24 cellular contexts compared by ENCODE assay signal in genomic region chr10:127935115-127935561, GRCh38. TPM values are rescaled to one million over a fixed set of nuclear protein-coding genes. Genes with fewer than 3 reads are reported as not detected.
DNase-seq lines count a peak whose midpoint lies in the region; ATAC-seq and TF ChIP-seq lines count a peak whose summit lies in the region.
"Had no signal": no experiment of that assay in that cellular context is flagged by ENCODE, and none has a peak within 500 bp of the region (broad histone marks: within the 10 kb centered on the region; RNA-seq: fewer than 3 reads in every experiment).

No MANE protein-coding gene starts in this region.

- H3K27me3 Mint-ChIP-seq in natural killer cell treated with Interleukin-12 subunit alpha and Interleukin-12 subunit beta and Interleukin-15 and Interleukin-18, amount 100 ng/mL, for 72 hours = peaks cover 7 to 9% of the 10 kb centered on the region in 2 donors
- peaks cover 12 to 22% of the 10 kb centered on the region in 2 donors for H3K27me3 Mint-ChIP-seq in natural killer cell (ENCODE audit: low read depth in 2 of 2)

- H3K27ac Mint-ChIP-seq in natural killer cell treated with Interleukin-12 subunit alpha and Interleukin-12 subunit beta and Interleukin-15 and Interleukin-18, amount 100 ng/mL, for 72 hours = no peak overlapping the region
- H3K27ac Mint-ChIP-seq in natural killer cell = no peak overlapping the region
- H3K27ac Mint-ChIP-seq: activated CD8-positive, alpha-beta T cell treated with anti-CD3 and anti-CD28 coated beads, Interleukin-2, amount 10 ng/mL, durations not matched to agents 7 days and 5 days; activated naive CD8-positive, alpha-beta T cell treated with anti-CD3 and anti-CD28 coated beads, Interleukin-2, amount 10 ng/mL, durations not matched to agents 7 days and 5 days; H9 had no signal

- TF ChIP-seq CTCF in natural killer cell (IDR thresholded peaks at IDR 0.05) (no peak), dorsolateral prefrontal cortex (IDR thresholded peaks at IDR 0.05 in 54 of 56, conservative IDR thresholded peaks at IDR 0.05 in 2 of 56; ENCODE audit: low read depth in 1 of 56, partially characterized antibody in 56 of 56) (no peak), spleen (IDR thresholded peaks at IDR 0.05 in 8 of 11, conservative IDR thresholded peaks at IDR 0.05 in 3 of 11) (no peak)

- intact Hi-C loops in natural killer cell (cut with micrococcal nuclease) = no loop called here
- intact Hi-C loops in dorsolateral prefrontal cortex (cut with DNase I) = no loop called here
- intact Hi-C loops in spleen (cut with DNase I; ENCODE audit: low total_unique reads) = no loop called here

- peaks cover 0 to 6% of the 10 kb centered on the region in 2 donors for H3K4me1 Mint-ChIP-seq in natural killer cell treated with Interleukin-12 subunit alpha and Interleukin-12 subunit beta and Interleukin-15 and Interleukin-18, amount 100 ng/mL, for 72 hours (ENCODE audit: low read depth in 2 of 2)
- no peaks in the 10 kb centered on the region for H3K4me1 Mint-ChIP-seq in natural killer cell
- H3K4me1 Mint-ChIP-seq: activated naive CD8-positive, alpha-beta T cell treated with anti-CD3 and anti-CD28 coated beads, Interleukin-2, amount 10 ng/mL, durations not matched to agents 7 days and 5 days; CD4-positive, alpha-beta memory T cell had no signal

- no peaks in the 10 kb centered on the region for H3K4me1 ChIP-seq in muscle layer of duodenum (ENCODE audit: control insufficient read depth in 1 of 2, insufficient read depth in 2 of 2, low read length in 2 of 2)
- H3K4me1 ChIP-seq in spleen = peaks cover 0 to 4% (median 0%) of the 10 kb centered on the region in 6 donors

- H3K4me3 Mint-ChIP-seq in natural killer cell treated with Interleukin-12 subunit alpha and Interleukin-12 subunit beta and Interleukin-15 and Interleukin-18, amount 100 ng/mL, for 72 hours = no peak overlapping the region
- no peak overlapping the region for H3K4me3 Mint-ChIP-seq in natural killer cell
- H3K4me3 Mint-ChIP-seq: activated CD8-positive, alpha-beta T cell treated with anti-CD3 and anti-CD28 coated beads, Interleukin-2, amount 10 ng/mL, durations not matched to agents 7 days and 5 days; activated naive CD8-positive, alpha-beta T cell treated with anti-CD3 and anti-CD28 coated beads, Interleukin-2, amount 10 ng/mL, durations not matched to agents 7 days and 5 days; CD4-positive, alpha-beta memory T cell; H9 had no signal

- H3K27ac ChIP-seq in dorsolateral prefrontal cortex (peak overlapping the region in 47 of 59 donors; percentile 12 to 87 (median 53)), muscle layer of duodenum (ENCODE audit: low read length) (peak overlapping the region; percentile 2), spleen (no peak overlapping the region)

- no peaks in the 10 kb centered on the region for H3K9me3 Mint-ChIP-seq in natural killer cell treated with Interleukin-12 subunit alpha and Interleukin-12 subunit beta and Interleukin-15 and Interleukin-18, amount 100 ng/mL, for 72 hours
- H3K9me3 Mint-ChIP-seq in natural killer cell = no peaks in the 10 kb centered on the region
- H3K9me3 Mint-ChIP-seq: activated naive CD8-positive, alpha-beta T cell treated with anti-CD3 and anti-CD28 coated beads, Interleukin-2, amount 10 ng/mL, durations not matched to agents 7 days and 5 days; H9 had no signal

- no peak for TF ChIP-seq POLR2A in spleen (IDR thresholded peaks at IDR 0.05)

- WGBS in spleen, 5 donors = 60 to 89% (median 76%) methylated on average over 13 of the region's 13 CpGs

- H3K9me3 ChIP-seq in muscle layer of duodenum (ENCODE audit: control insufficient read depth in 1 of 2, low read length in 2 of 2) (peaks cover 0 to 8% of the 10 kb centered on the region in 2 donors), spleen (peaks cover 0 to 6% (median 0%) of the 10 kb centered on the region in 8 donors)
- H3K9me3 ChIP-seq: mucosa of descending colon had no signal

- ATAC-seq in natural killer cell treated with Interleukin-12 subunit alpha and Interleukin-12 subunit beta and Interleukin-15 and Interleukin-18, amount 100 ng/mL, for 72 hours = no peak
- ATAC-seq in natural killer cell = no peak
- no peak for ATAC-seq in activated CD4-positive, CD25-positive, alpha-beta regulatory T cell treated with anti-CD3 and anti-CD28 coated beads, Interleukin-2, amount 50 U/mL, for 24 hours
- ATAC-seq: activated CD8-positive, alpha-beta T cell treated with anti-CD3 and anti-CD28 coated beads, Interleukin-2, amount 10 ng/mL, durations not matched to agents 7 days and 5 days; K562; left colon; mucosa of descending colon had no signal

- peak; percentile 6 for DNase-seq in natural killer cell treated with Interleukin-12 subunit alpha and Interleukin-12 subunit beta and Interleukin-15 and Interleukin-18, amount 100 ng/mL, for 72 hours (ENCODE audit: low spot score)
- no peak for DNase-seq in natural killer cell
- peak in 6 of 10 donors; percentile 35 to 80 (median 46) for DNase-seq in dorsolateral prefrontal cortex
- no peak for DNase-seq in spleen
- DNase-seq in putamen (ENCODE audit: low spot score) = no peak
- DNase-seq in kidney glomerular epithelial cell (lab: John Stamatoyannopoulos, UW) = no peak
- DNase-seq: activated CD8-positive, alpha-beta T cell treated with anti-CD3 and anti-CD28 coated beads, Interleukin-2, amount 10 ng/mL, durations not matched to agents 7 days and 5 days; activated naive CD8-positive, alpha-beta T cell treated with anti-CD3 and anti-CD28 coated beads, Interleukin-2, amount 10 ng/mL, durations not matched to agents 7 days and 5 days; CD4-positive, alpha-beta memory T cell; DND-41; H9; left colon; mucosa of descending colon; NCI-H1092; NCI-H2171; stimulated activated CD4-positive, alpha-beta T cell treated with anti-CD3 and anti-CD28 coated beads, Interleukin-12 subunit alpha, Interleukin-12 subunit beta, amount 100 ng/mL, for 4 hours; stimulated activated naive CD4-positive, alpha-beta T cell; T-helper 1 cell had no signal

- H3K27me3 ChIP-seq in dorsolateral prefrontal cortex = no peaks in the 10 kb centered on the region
- no peaks in the 10 kb centered on the region for H3K27me3 ChIP-seq in muscle layer of duodenum (ENCODE audit: low read depth, low read length)
- H3K27me3 ChIP-seq in spleen (replicated peaks in 1 of 7) = peaks cover 0 to 4% (median 0%) of the 10 kb centered on the region in 7 donors

- H3K4me3 ChIP-seq in dorsolateral prefrontal cortex = peak overlapping the region in 35 of 59 donors; percentile 1 to 59 (median 29)
- no peak overlapping the region for H3K4me3 ChIP-seq in muscle layer of duodenum (ENCODE audit: low read depth in 1 of 2, low read length in 2 of 2)
- no peak overlapping the region for H3K4me3 ChIP-seq in spleen
- H3K4me3 ChIP-seq: K562, mucosa of descending colon had no signal

- H3K36me3 Mint-ChIP-seq in natural killer cell treated with Interleukin-12 subunit alpha and Interleukin-12 subunit beta and Interleukin-15 and Interleukin-18, amount 100 ng/mL, for 72 hours = no peaks in the 10 kb centered on the region
- H3K36me3 Mint-ChIP-seq in natural killer cell = no peaks in the 10 kb centered on the region
- H3K36me3 Mint-ChIP-seq: activated naive CD8-positive, alpha-beta T cell treated with anti-CD3 and anti-CD28 coated beads, Interleukin-2, amount 10 ng/mL, durations not matched to agents 7 days and 5 days; CD4-positive, alpha-beta memory T cell had no signal

- H3K36me3 ChIP-seq in muscle layer of duodenum (ENCODE audit: control insufficient read depth in 1 of 2, insufficient read depth in 2 of 2, low read length in 2 of 2) (no peaks in the 10 kb centered on the region), spleen (peaks cover 0 to 18% (median 0%) of the 10 kb centered on the region in 6 donors)

RNA-seq across cellular contexts. Expression of gene PTPRE, which starts 28.2 kb away (rescaled TPM):
- total RNA-seq in natural killer cell treated with Interleukin-12 subunit alpha and Interleukin-12 subunit beta and Interleukin-15 and Interleukin-18, amount 100 ng/mL, for 72 hours = 100 to 1,000 TPM in 1 of 2 donors, 10 to 100 TPM in 1; 65.1 to 147 TPM
- total RNA-seq in natural killer cell (100 to 1,000 TPM; 274 to 280 (median 275) TPM), dorsolateral prefrontal cortex (10 to 100 TPM; 26.2 to 55.9 (median 39.1) TPM), spleen (100 to 1,000 TPM in 2 of 7 donors, 10 to 100 TPM in 5; 63.7 to 133 (median 82.9) TPM)
- polyA plus RNA-seq in spleen = 10 to 100 TPM in 1 of 3 donors, 1 to 10 TPM in 2; 6.2 to 10.9 (median 8.4) TPM

RNA-seq across cellular contexts. Expression of gene CLRN3, which starts 42.4 kb away (rescaled TPM):
- total RNA-seq in natural killer cell treated with Interleukin-12 subunit alpha and Interleukin-12 subunit beta and Interleukin-15 and Interleukin-18, amount 100 ng/mL, for 72 hours = not detected
- not detected for total RNA-seq in natural killer cell
- 1 to 10 TPM in 6 of 120 experiments, under 1 TPM in 42, not detected in 72; 0.25 to 1.7 (median 0.59) TPM for total RNA-seq in dorsolateral prefrontal cortex
- total RNA-seq in spleen = under 1 TPM in 1 of 7 donors, not detected in 6; 0.43 TPM
- under 1 TPM in 1 of 3 donors, not detected in 2; 0.22 TPM for polyA plus RNA-seq in spleen
- total RNA-seq: activated CD8-positive, alpha-beta T cell treated with anti-CD3 and anti-CD28 coated beads, Interleukin-2, amount 10 ng/mL, durations not matched to agents 7 days and 5 days; activated naive CD8-positive, alpha-beta T cell treated with anti-CD3 and anti-CD28 coated beads, Interleukin-2, amount 10 ng/mL, durations not matched to agents 7 days and 5 days; bronchial epithelial cell; CD4-positive, alpha-beta memory T cell; H9; K562; osteocyte had no signal
- polyA plus RNA-seq: CD4-positive, alpha-beta memory T cell; K562; urinary bladder had no signal

Comparison
In these comparisons a context has a peak if more than half of its experiments do, and no peak if none do; other contexts are left out.
1. DNase-seq: peak in natural killer cell treated with Interleukin-12 subunit alpha and Interleukin-12 subunit beta and Interleukin-15 and Interleukin-18, amount 100 ng/mL, for 72 hours (single experiment) and dorsolateral prefrontal cortex (6 of 10); none in natural killer cell (single experiment), spleen (single experiment), putamen (single experiment) and kidney glomerular epithelial cell (single experiment).
2. H3K27ac ChIP-seq: peak in dorsolateral prefrontal cortex (47 of 59) and muscle layer of duodenum (single experiment); none in spleen (0 of 8).
3. H3K4me3 ChIP-seq: peak in dorsolateral prefrontal cortex (35 of 59); none in muscle layer of duodenum (0 of 2) and spleen (0 of 8).